Comparison of ENCODE assay signal across 7 cellular contexts in the genomic region with DNA sequence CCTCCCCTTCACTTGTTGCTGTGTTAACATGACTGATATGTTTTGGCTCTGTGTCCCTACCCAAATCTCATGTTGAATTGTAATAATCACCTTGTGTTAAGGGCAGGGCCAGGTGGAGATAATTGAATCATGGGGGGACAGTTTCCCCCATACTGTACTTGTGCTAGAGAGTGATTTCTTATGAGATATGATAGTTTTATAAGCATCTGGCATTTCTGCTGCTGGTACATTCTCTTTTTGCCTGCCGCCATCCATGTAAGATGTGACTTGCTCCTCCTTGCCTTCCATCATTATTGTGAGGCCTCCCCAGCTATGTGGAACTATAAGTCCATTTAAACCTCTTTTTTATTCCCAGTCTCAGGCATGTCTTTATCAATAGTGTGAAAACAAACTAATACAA.
"Had no signal": no experiment of that assay in that cellular context is flagged by ENCODE, and none has a peak within 500 bp of the region (broad histone marks: within the 10 kb centered on the region; RNA-seq: fewer than 3 reads in every experiment).

No MANE protein-coding gene starts in this region.

- FAIRE-seq: HepG2, HTR-8/SVneo had no signal

- H3K4me1 Mint-ChIP-seq: IgD-negative memory B cell had no signal

- H3K36me3 Mint-ChIP-seq: IgD-negative memory B cell had no signal

- ATAC-seq: HepG2 had no signal

- DNase-seq: IMR-90, KBM-7, KG1 had no signal

- H3K27ac ChIP-seq: HL-60 had no signal

- H3K27ac Mint-ChIP-seq: IgD-negative memory B cell had no signal

- H3K4me3 Mint-ChIP-seq: IgD-negative memory B cell had no signal

- H3K27me3 Mint-ChIP-seq: IgD-negative memory B cell had no signal
